In genomic region chr15:87949934-87950298, GRCh38 we compare ENCODE assay signal across 20 cellular contexts.
DNase-seq lines count a peak whose midpoint lies in the region; ATAC-seq and TF ChIP-seq lines count a peak whose summit lies in the region.
"Had no signal": no experiment of that assay in that cellular context is flagged by ENCODE, and none has a peak within 500 bp of the region (broad histone marks: within the 10 kb centered on the region; RNA-seq: fewer than 3 reads in every experiment).

No MANE protein-coding gene starts in this region.

- peak; percentile 30 for TF ChIP-seq EP300 in transverse colon (IDR thresholded peaks at IDR 0.05; ENCODE audit: low read depth)

- H3K36me3 ChIP-seq in psoas muscle (ENCODE audit: insufficient read depth in 1 of 2, low read depth in 1 of 2) (no peaks in the 10 kb centered on the region), transverse colon (no peaks in the 10 kb centered on the region), OCI-LY7 (ENCODE audit: insufficient read depth, low read length) (no peaks in the 10 kb centered on the region)
- H3K36me3 ChIP-seq: cardiac muscle cell had no signal

- peak; percentile 54 to 58 for ATAC-seq in left cardiac atrium
- peak in 3 of 4 donors; percentile 36 to 58 (median 46) for ATAC-seq in psoas muscle
- ATAC-seq: stimulated activated naive CD8-positive, alpha-beta T cell treated with anti-CD3 and anti-CD28 coated beads, Interleukin-15, amount 100 ng/mL, for 72 hours; T-helper 17 cell had no signal

- intact Hi-C loops in left cardiac atrium (cut with DNase I) (no loop called here), psoas muscle (cut with DNase I) (loop anchor here in 1 of 2 donors (5.0 kb wide), 1 partner anchor 423 kb away; no protein-coding TSS in a partner anchor), transverse colon (cut with DNase I; ENCODE audit: low total_unique reads) (no loop called here), OCI-LY7 (cut with micrococcal nuclease; ENCODE audit: unreplicated experiment) (no loop called here)

- CTCF ChIA-PET in OCI-LY7 (lab: Charles Lee; ENCODE audit: unreplicated experiment) = no interaction called here

- H4K20me1 ChIP-seq in OCI-LY7 (ENCODE audit: insufficient read depth, low read length) = no peaks in the 10 kb centered on the region

- H3K27me3 ChIP-seq in psoas muscle (ENCODE audit: insufficient read depth in 3 of 3, low read length in 2 of 3) (no peaks in the 10 kb centered on the region), transverse colon (no peaks in the 10 kb centered on the region)
- H3K27me3 ChIP-seq: cardiac muscle cell had no signal

- peak overlapping the region; percentile 47 for H3K27ac ChIP-seq in cingulate gyrus (ENCODE audit: low read depth, low read length)
- H3K27ac ChIP-seq in psoas muscle = no peak overlapping the region
- peak overlapping the region in 3 of 4 donors; percentile 30 to 54 (median 43) for H3K27ac ChIP-seq in transverse colon
- H3K27ac ChIP-seq in OCI-LY7 (ENCODE audit: low read depth, low read length, poor library complexity, severe bottlenecking) = no peak overlapping the region
- H3K27ac ChIP-seq: cardiac muscle cell had no signal

- no peaks in the 10 kb centered on the region for H3K9me2 ChIP-seq in OCI-LY7 (ENCODE audit: insufficient read depth, low read length)
- H3K9me2 ChIP-seq: SK-N-SH had no signal

- H3K36me3 Mint-ChIP-seq in nephron progenitor cell (ENCODE audit: low read depth) = no peaks in the 10 kb centered on the region

- 45 to 66% (median 46%) methylated on average over 3 of the region's 3 CpGs for WGBS in psoas muscle, 3 donors
- 68% methylated on average over 3 of the region's 3 CpGs; no CpG with 5 or more reads in 1 of the 2 donors for WGBS in transverse colon (ENCODE audit: low coverage in 1 of 2), 2 donors

- peaks cover 22% of the 10 kb centered on the region for H3K27me3 Mint-ChIP-seq in nephron progenitor cell (ENCODE audit: low read depth, poor library complexity)
- H3K27me3 Mint-ChIP-seq: stimulated activated naive CD8-positive, alpha-beta T cell treated with anti-CD3 and anti-CD28 coated beads, Interleukin-15, amount 100 ng/mL, for 72 hours had no signal

- no peak overlapping the region for H3K4me2 ChIP-seq in OCI-LY7 (ENCODE audit: low read length)
- H3K4me2 ChIP-seq: SK-N-SH had no signal

- H3K4me3 ChIP-seq in psoas muscle = no peak overlapping the region
- no peak overlapping the region for H3K4me3 ChIP-seq in transverse colon
- H3K4me3 ChIP-seq in OCI-LY7 (ENCODE audit: low read depth, low read length, poor library complexity, severe bottlenecking) = no peak overlapping the region
- H3K4me3 ChIP-seq: cardiac muscle cell had no signal

- no TSS peak for BruUV-seq in OCI-LY7 (replicated peaks; lab: Mats Ljungman, UMichigan)

- peaks cover 11% of the 10 kb centered on the region for H3K4me1 ChIP-seq in psoas muscle
- no peaks in the 10 kb centered on the region for H3K4me1 ChIP-seq in transverse colon
- H3K4me1 ChIP-seq in OCI-LY7 (ENCODE audit: insufficient read depth, low read length, poor library complexity, severe bottlenecking) = no peaks in the 10 kb centered on the region

- peak; percentile 36 for DNase-seq in left cardiac atrium
- no peak for DNase-seq in psoas muscle
- no peak for DNase-seq in transverse colon
- DNase-seq in medulla oblongata (ENCODE audit: extremely low spot score) = no peak
- DNase-seq in nephron progenitor cell = no peak
- no peak for DNase-seq in OCI-LY7 (ENCODE audit: low spot score)
- no peak for DNase-seq in GM20000 (ENCODE audit: low spot score)
- DNase-seq: activated CD4-positive, alpha-beta T cell treated with anti-CD3 and anti-CD28 coated beads for 48 hours; activated naive CD4-positive, alpha-beta T cell; activated T-cell treated with anti-CD3 and anti-CD28 coated beads, Interleukin-2, amount 50 U/mL, for 48 hours; C1 segment of cervical spinal cord; Calu3; NCI-H526 treated with DMSO at 0.1 percent for 48 hours; posterior cingulate gyrus; RPMI8226; SK-N-SH; stimulated activated naive CD8-positive, alpha-beta T cell treated with anti-CD3 and anti-CD28 coated beads, Interleukin-15, amount 100 ng/mL, for 72 hours; T-helper 17 cell had no signal

- no peaks in the 10 kb centered on the region for H3K79me2 ChIP-seq in OCI-LY7 (ENCODE audit: insufficient read depth, low read depth, low read length)

- TF ChIP-seq CTCF in psoas muscle (IDR thresholded peaks at IDR 0.05) (no peak), transverse colon (IDR thresholded peaks at IDR 0.05) (no peak), nephron progenitor cell (IDR thresholded peaks at IDR 0.05) (no peak), OCI-LY7 (conservative IDR thresholded peaks at IDR 0.05; ENCODE audit: low read length) (no peak), GM20000 (IDR thresholded peaks at IDR 0.05; ENCODE audit: extremely low read depth, missing control alignments) (no peak)

- H3K9me3 ChIP-seq in psoas muscle = no peaks in the 10 kb centered on the region
- no peaks in the 10 kb centered on the region for H3K9me3 ChIP-seq in transverse colon
- H3K9me3 ChIP-seq in OCI-LY7 (ENCODE audit: low read length) = no peaks in the 10 kb centered on the region
- H3K9me3 ChIP-seq: SK-N-SH had no signal

- no peak for TF ChIP-seq POLR2A in transverse colon (IDR thresholded peaks at IDR 0.05)

- in situ Hi-C loops in transverse colon (cut with MboI; ENCODE audit: low pct_ligation_motif_present in 1 of 4, low pct_unique_long_range_greater_than_20kb in 1 of 4, low sequenced_read_pairs in 3 of 4) = no loop called here

- H3K27ac Mint-ChIP-seq in nephron progenitor cell = no peak overlapping the region
- H3K27ac Mint-ChIP-seq: T-helper 17 cell had no signal

- POLR2A ChIA-PET in OCI-LY7 (lab: Charles Lee) = no interaction called here

- no peak overlapping the region for H2AFZ ChIP-seq in OCI-LY7 (ENCODE audit: low read length)

- H3K9me3 Mint-ChIP-seq in nephron progenitor cell = no peaks in the 10 kb centered on the region
- H3K9me3 Mint-ChIP-seq: stimulated activated naive CD8-positive, alpha-beta T cell treated with anti-CD3 and anti-CD28 coated beads, Interleukin-15, amount 100 ng/mL, for 72 hours had no signal

- peaks cover 40% of the 10 kb centered on the region for H3K4me1 Mint-ChIP-seq in nephron progenitor cell
- H3K4me1 Mint-ChIP-seq: stimulated activated naive CD8-positive, alpha-beta T cell treated with anti-CD3 and anti-CD28 coated beads, Interleukin-15, amount 100 ng/mL, for 72 hours; T-helper 17 cell had no signal

- no peak overlapping the region for H3K4me3 Mint-ChIP-seq in nephron progenitor cell
- H3K4me3 Mint-ChIP-seq: stimulated activated naive CD8-positive, alpha-beta T cell treated with anti-CD3 and anti-CD28 coated beads, Interleukin-15, amount 100 ng/mL, for 72 hours; T-helper 17 cell had no signal

Comparison
In these comparisons a context has a peak if more than half of its experiments do, and no peak if none do; other contexts are left out.
1. H3K27ac ChIP-seq: peak in cingulate gyrus (single experiment) and transverse colon (3 of 4); none in psoas muscle (single experiment) and OCI-LY7 (single experiment).